In genomic region chr3:54575561-54575960, GRCh38 we compare ENCODE assay signal across 17 cellular contexts.
A peak's percentile ranks its signal among the peaks of the same experiment; 100 is the strongest.
DNase-seq lines count a peak whose midpoint lies in the region; ATAC-seq and TF ChIP-seq lines count a peak whose summit lies in the region.
"Had no signal": no experiment of that assay in that cellular context is flagged by ENCODE, and none has a peak within 500 bp of the region (broad histone marks: within the 10 kb centered on the region; RNA-seq: fewer than 3 reads in every experiment).

No MANE protein-coding gene starts in this region.

- H3K27ac Mint-ChIP-seq in endothelial cell (ENCODE audit: unreplicated experiment) = peak overlapping the region; percentile 38
- H3K27ac Mint-ChIP-seq: H9 had no signal

- no peak overlapping the region for H3K27ac ChIP-seq in upper lobe of right lung
- H3K27ac ChIP-seq: KMS-11, SJCRH30 had no signal

- H3K4me3 Mint-ChIP-seq in endothelial cell (ENCODE audit: unreplicated experiment) = no peak overlapping the region
- H3K4me3 Mint-ChIP-seq: H9 had no signal

- H3K36me3 ChIP-seq in upper lobe of right lung = no peaks in the 10 kb centered on the region
- H3K36me3 ChIP-seq: SJCRH30 had no signal

- H3K4me3 ChIP-seq in upper lobe of right lung = no peak overlapping the region
- H3K4me3 ChIP-seq: SJCRH30 had no signal

- H3K27me3 ChIP-seq in upper lobe of right lung = no peaks in the 10 kb centered on the region
- H3K27me3 ChIP-seq: SJCRH30 had no signal

- peak; percentile 67 for ATAC-seq in upper lobe of right lung
- no peak for ATAC-seq in GM19463 (IDR thresholded peaks at IDR 0.05; ENCODE audit: unreplicated experiment)
- ATAC-seq: PC-3 had no signal

- H3K36me3 Mint-ChIP-seq in endothelial cell (ENCODE audit: low read depth, unreplicated experiment) = no peaks in the 10 kb centered on the region

- H3K9me3 Mint-ChIP-seq in endothelial cell (ENCODE audit: unreplicated experiment) = no peaks in the 10 kb centered on the region

- peak; percentile 70 for DNase-seq in DMS79 treated with DMSO at 0.1 percent for 48 hours (lab: John Stamatoyannopoulos, UW)
- peak; percentile 34 for DNase-seq in NCI-H226
- DNase-seq in endothelial cell (ENCODE audit: low spot score) = no peak
- DNase-seq in upper lobe of right lung = no peak
- no peak for DNase-seq in NCI-H1417 treated with DMSO at 0.1 percent for 48 hours (lab: John Stamatoyannopoulos, UW)
- DNase-seq in SIG-M5 (lab: John Stamatoyannopoulos, UW) = no peak
- DNase-seq: C1 segment of cervical spinal cord, GF-D8, H9, NCI-H1436, NCI-H1930, NCI-H2227 treated with DMSO at 0.1 percent for 48 hours, NCI-H524 treated with DMSO at 0.1 percent for 48 hours, PC-3, SJCRH30 had no signal

- no peak for TF ChIP-seq CTCF in endothelial cell (IDR thresholded peaks at IDR 0.05; ENCODE audit: unreplicated experiment)
- TF ChIP-seq CTCF in upper lobe of right lung (IDR thresholded peaks at IDR 0.05) = no peak

- H3K27me3 Mint-ChIP-seq in endothelial cell (ENCODE audit: unreplicated experiment) = peaks cover 3% of the 10 kb centered on the region

- H3K9me3 ChIP-seq in upper lobe of right lung = no peaks in the 10 kb centered on the region
- H3K9me3 ChIP-seq: SJCRH30 had no signal

- intact Hi-C loops in upper lobe of right lung (cut with DNase I) = no loop called here

- H3K4me1 Mint-ChIP-seq in endothelial cell (ENCODE audit: unreplicated experiment) = peaks cover 17% of the 10 kb centered on the region

- no peaks in the 10 kb centered on the region for H3K4me1 ChIP-seq in upper lobe of right lung
- H3K4me1 ChIP-seq: SJCRH30 had no signal

Comparison
In these comparisons a context has a peak if more than half of its experiments do, and no peak if none do; other contexts are left out.
1. DNase-seq: peak in DMS79 treated with DMSO at 0.1 percent for 48 hours (single experiment) and NCI-H226 (single experiment); none in endothelial cell (single experiment), upper lobe of right lung (single experiment), NCI-H1417 treated with DMSO at 0.1 percent for 48 hours (single experiment) and SIG-M5 (single experiment).